ENCODE assay signal across 8 cellular contexts in genomic region chr16:28879841-28880588, GRCh38. TPM values are rescaled to one million over a fixed set of nuclear protein-coding genes. Genes with fewer than 3 reads are reported as not detected.
DNase-seq lines count a peak whose midpoint lies in the region; ATAC-seq and TF ChIP-seq lines count a peak whose summit lies in the region.

No MANE protein-coding gene starts in this region.

- H3K27ac ChIP-seq in RWPE2 (ENCODE audit: poor library complexity, severe bottlenecking) (peak overlapping the region; percentile 3), neural progenitor cell (peak overlapping the region; percentile 36)

- no peaks in the 10 kb centered on the region for H3K27me3 ChIP-seq in MG63
- H3K27me3 ChIP-seq in RWPE2 (ENCODE audit: insufficient read depth, poor library complexity, severe bottlenecking): no peaks in the 10 kb centered on the region
- H3K27me3 ChIP-seq in neural progenitor cell: peaks cover 5% of the 10 kb centered on the region

- peak; percentile 90 for ATAC-seq in RWPE2 (ENCODE audit: low read depth)

- no peaks in the 10 kb centered on the region for H3K9me3 Mint-ChIP-seq in neural progenitor cell
- H3K9me3 Mint-ChIP-seq in stimulated activated naive CD8-positive, alpha-beta T cell treated with anti-CD3 and anti-CD28 coated beads, Interleukin-15, Interleukin-2, amounts not matched to agents 100 ng/mL and 50 ng/mL, for 24 hours: no peaks in the 10 kb centered on the region

- H3K4me3 ChIP-seq in MG63 (peak overlapping the region; percentile 64), RWPE2 (ENCODE audit: severe bottlenecking) (peak overlapping the region; percentile 63), foreskin fibroblast (ENCODE audit: low read depth in 1 of 2, low read length in 2 of 2) (peak overlapping the region; percentile 75 to 79), neural progenitor cell (peak overlapping the region; percentile 95)

- peaks cover 8% of the 10 kb centered on the region for H4K20me1 ChIP-seq in neural progenitor cell (ENCODE audit: low read depth)

- H3K9me3 ChIP-seq in MG63 (no peaks in the 10 kb centered on the region), RWPE2 (ENCODE audit: severe bottlenecking) (no peaks in the 10 kb centered on the region), neural progenitor cell (ENCODE audit: low read depth) (no peaks in the 10 kb centered on the region)

- H3K4me3 Mint-ChIP-seq in neural progenitor cell: peak overlapping the region; percentile 94
- H3K4me3 Mint-ChIP-seq in stimulated activated naive CD8-positive, alpha-beta T cell treated with anti-CD3 and anti-CD28 coated beads, Interleukin-15, Interleukin-2, amounts not matched to agents 100 ng/mL and 50 ng/mL, for 24 hours: peak overlapping the region; percentile 87

- H3K36me3 ChIP-seq in MG63 (no peaks in the 10 kb centered on the region), RWPE2 (ENCODE audit: low read depth) (no peaks in the 10 kb centered on the region), neural progenitor cell (no peaks in the 10 kb centered on the region)

- H3K4me1 Mint-ChIP-seq in neural progenitor cell: peaks cover 54% of the 10 kb centered on the region
- H3K4me1 Mint-ChIP-seq in stimulated activated naive CD8-positive, alpha-beta T cell treated with anti-CD3 and anti-CD28 coated beads, Interleukin-15, Interleukin-2, amounts not matched to agents 100 ng/mL and 50 ng/mL, for 24 hours (ENCODE audit: low read depth): peaks cover 29% of the 10 kb centered on the region

- peaks cover 44% of the 10 kb centered on the region for H3F3A ChIP-seq in neural progenitor cell (ENCODE audit: low read depth)

- H3K4me2 ChIP-seq in neural progenitor cell: peak overlapping the region; percentile 100

- H3K79me2 ChIP-seq in neural progenitor cell (ENCODE audit: low read depth): peaks cover 10% of the 10 kb centered on the region

- H3K4me1 ChIP-seq in RWPE2 (ENCODE audit: insufficient read depth, poor library complexity, severe bottlenecking) (peaks cover 4% of the 10 kb centered on the region), neural progenitor cell (peaks cover 21% of the 10 kb centered on the region)

- H3K9ac ChIP-seq in neural progenitor cell: no peak overlapping the region

- no peaks in the 10 kb centered on the region for H3K36me3 Mint-ChIP-seq in neural progenitor cell
- no peaks in the 10 kb centered on the region for H3K36me3 Mint-ChIP-seq in stimulated activated naive CD8-positive, alpha-beta T cell treated with anti-CD3 and anti-CD28 coated beads, Interleukin-15, Interleukin-2, amounts not matched to agents 100 ng/mL and 50 ng/mL, for 24 hours (ENCODE audit: low read depth)

- peaks cover 10% of the 10 kb centered on the region for H3K27me3 Mint-ChIP-seq in neural progenitor cell (ENCODE audit: insufficient read depth, low read depth)
- H3K27me3 Mint-ChIP-seq in stimulated activated naive CD8-positive, alpha-beta T cell treated with anti-CD3 and anti-CD28 coated beads, Interleukin-15, Interleukin-2, amounts not matched to agents 100 ng/mL and 50 ng/mL, for 24 hours: peaks cover 9% of the 10 kb centered on the region

- peak; percentile 85 for DNase-seq in EH (ENCODE audit: low read depth)
- peak; percentile 67 for DNase-seq in H4 (ENCODE audit: low spot score)
- DNase-seq in MG63: peak; percentile 95
- peak; percentile 92 for DNase-seq in RWPE2 (ENCODE audit: low spot score)
- DNase-seq in activated effector memory CD4-positive, alpha-beta T cell treated with Interleukin-2 at 50 U/mL for 16 hours: peak; percentile 86
- DNase-seq in foreskin fibroblast: peak; percentile 84 to 96
- DNase-seq in neural progenitor cell (ENCODE audit: low spot score): peak; percentile 96

- peak overlapping the region; percentile 97 for H2AFZ ChIP-seq in neural progenitor cell (replicated peaks)

- peak overlapping the region; percentile 83 for H3K27ac Mint-ChIP-seq in neural progenitor cell
- peak overlapping the region; percentile 37 for H3K27ac Mint-ChIP-seq in stimulated activated naive CD8-positive, alpha-beta T cell treated with anti-CD3 and anti-CD28 coated beads, Interleukin-15, Interleukin-2, amounts not matched to agents 100 ng/mL and 50 ng/mL, for 24 hours

- TF ChIP-seq CTCF in RWPE2 (IDR thresholded peaks at IDR 0.05; ENCODE audit: poor library complexity, severe bottlenecking) (no peak), foreskin fibroblast (IDR thresholded peaks at IDR 0.05; ENCODE audit: low read depth, low read length) (no peak), neural progenitor cell (IDR thresholded peaks at IDR 0.05) (no peak)

RNA-seq across cellular contexts. Expression of gene ATP2A1, which starts 1.7 kb away (rescaled TPM):
- 0.04 TPM in 1 of 2 replicates, not detected in the other for total RNA-seq in H4 (2014; rRNA removed; shearing (Covaris generic))
- total RNA-seq in MG63 (2014; rRNA removed; shearing (Covaris generic); ENCODE audit: low replicate concordance): 0.10 TPM in 1 of 2 replicates, not detected in the other
- total RNA-seq in neural progenitor cell (ENCODE audit: low replicate concordance): 1.6 and 8.2 TPM in 2 replicates

RNA-seq across cellular contexts. Expression of gene SH2B1, which starts 16.4 kb away (rescaled TPM):
- total RNA-seq in H4 (2014; rRNA removed; shearing (Covaris generic)): 4.6 and 7.5 TPM in 2 replicates
- total RNA-seq in MG63 (2014; rRNA removed; shearing (Covaris generic); ENCODE audit: low replicate concordance): 18.4 and 21.0 TPM in 2 replicates
- total RNA-seq in neural progenitor cell (ENCODE audit: low replicate concordance): 12.4 and 30.6 TPM in 2 replicates

RNA-seq across cellular contexts. Expression of gene TUFM, which starts 33.9 kb away (rescaled TPM):
- total RNA-seq in H4 (2014; rRNA removed; shearing (Covaris generic)): 150 and 159 TPM in 2 replicates
- 136 and 169 TPM in 2 replicates for total RNA-seq in MG63 (2014; rRNA removed; shearing (Covaris generic); ENCODE audit: low replicate concordance)
- total RNA-seq in neural progenitor cell (ENCODE audit: low replicate concordance): 74.0 and 131 TPM in 2 replicates

RNA-seq across cellular contexts. Expression of gene RABEP2, which starts 45.0 kb away (rescaled TPM):
- 13.7 and 31.9 TPM in 2 replicates for total RNA-seq in H4 (2014; rRNA removed; shearing (Covaris generic))
- total RNA-seq in MG63 (2014; rRNA removed; shearing (Covaris generic); ENCODE audit: low replicate concordance): 75.5 and 86.2 TPM in 2 replicates
- 9.1 and 22.0 TPM in 2 replicates for total RNA-seq in neural progenitor cell (ENCODE audit: low replicate concordance)

RNA-seq across cellular contexts. Expression of gene CD19, which starts 51.8 kb away (rescaled TPM):
- not detected in 2 replicates for total RNA-seq in H4 (2014; rRNA removed; shearing (Covaris generic))
- not detected in 2 replicates for total RNA-seq in MG63 (2014; rRNA removed; shearing (Covaris generic); ENCODE audit: low replicate concordance)
- 0.15 TPM in 1 of 2 replicates, not detected in the other for total RNA-seq in neural progenitor cell (ENCODE audit: low replicate concordance)

Comparison
In these comparisons a context has a peak if more than half of its experiments do, and no peak if none do; other contexts are left out.
1. Peak in every context shown above with its lines: DNase-seq, ATAC-seq, H3K4me3 ChIP-seq and H3K27ac ChIP-seq.